ENCODE assay signal across 9 cellular contexts in genomic region chr16:81431554-81432353, GRCh38. TPM values are rescaled to one million over a fixed set of nuclear protein-coding genes. Genes with fewer than 3 reads are reported as not detected.
DNase-seq lines count a peak whose midpoint lies in the region; ATAC-seq and TF ChIP-seq lines count a peak whose summit lies in the region.
"Had no signal": no experiment of that assay in that cellular context is flagged by ENCODE, and none has a peak within 500 bp of the region (broad histone marks: within the 10 kb centered on the region; RNA-seq: fewer than 3 reads in every experiment).

No MANE protein-coding gene starts in this region.

- no peak overlapping the region for H3K4me2 ChIP-seq in mammary epithelial cell (ENCODE audit: insufficient read depth, low read depth, low read length)

- no peaks in the 10 kb centered on the region for H3K79me2 ChIP-seq in mammary epithelial cell (ENCODE audit: insufficient read depth, low read length)

- no peaks in the 10 kb centered on the region for H3K4me1 ChIP-seq in mammary epithelial cell (ENCODE audit: insufficient read depth, low read length)

- no peak overlapping the region for H3K27ac ChIP-seq in mammary epithelial cell (ENCODE audit: insufficient read depth, low read depth, low read length)

- no peaks in the 10 kb centered on the region for H3K36me3 ChIP-seq in mammary epithelial cell (ENCODE audit: insufficient read depth, low read length)

- no peaks in the 10 kb centered on the region for H3K27me3 ChIP-seq in mammary epithelial cell (ENCODE audit: insufficient read depth, low read length)

- dilution Hi-C loops in mammary epithelial cell (cut with HindIII; ENCODE audit: low sequenced_read_pairs): no loop called here

- peak; percentile 58 for DNase-seq in GM03348 (ENCODE audit: low spot score)
- peak; percentile 78 for DNase-seq in NCI-H146 (lab: John Stamatoyannopoulos, UW)
- peak; percentile 80 to 82 for DNase-seq in cardiac fibroblast (ENCODE audit: low read depth in 2 of 2)
- no peak for DNase-seq in omental fat pad (ENCODE audit: low spot score)
- no peak for DNase-seq in mammary epithelial cell
- no peak for DNase-seq in germinal center (ENCODE audit: low spot score)
- DNase-seq in stimulated activated CD4-positive, alpha-beta T cell treated with anti-CD3 and anti-CD28 coated beads, Interleukin-2, amount 100 ng/mL, for 48 hours: no peak
- DNase-seq: Karpas-422 had no signal

- CTCF ChIA-PET in mammary epithelial cell (lab: Charles Lee; ENCODE audit: low non-redundant PET): no interaction called here

- in situ Hi-C loops in mammary epithelial cell (cut with MboI; ENCODE audit: low sequenced_read_pairs in 2 of 2): no loop called here

- intact Hi-C loops in mammary epithelial cell (cut with micrococcal nuclease): no loop called here

- no peak overlapping the region for H2AFZ ChIP-seq in mammary epithelial cell (ENCODE audit: low read depth, low read length)

- ATAC-seq in omental fat pad (ENCODE audit: low FRiP score) (peak; percentile 81), HG02571 (IDR thresholded peaks at IDR 0.05; ENCODE audit: unreplicated experiment) (no peak)

- H3K4me3 ChIP-seq in cardiac fibroblast (replicated peaks in 1 of 2; ENCODE audit: low read depth in 2 of 2, low read length in 2 of 2) (no peak overlapping the region), mammary epithelial cell (replicated peaks in 1 of 3; ENCODE audit: insufficient read depth in 1 of 3, low read depth in 2 of 3, low read length in 3 of 3) (no peak overlapping the region)

- 64% methylated on average over 22 of the region's 23 CpGs for WGBS in mammary epithelial cell (ENCODE audit: low coverage, missing lambda C conversion rate)

- TF ChIP-seq CTCF in cardiac fibroblast (IDR thresholded peaks at IDR 0.05; ENCODE audit: low read depth, low read length): no peak
- TF ChIP-seq CTCF in omental fat pad (IDR thresholded peaks at IDR 0.05): no peak
- TF ChIP-seq CTCF in mammary epithelial cell (conservative IDR thresholded peaks at IDR 0.05 in 1 of 2, IDR thresholded peaks at IDR 0.05 in 1 of 2; ENCODE audit: extremely low read depth in 1 of 2, insufficient read depth in 1 of 2, low read depth in 1 of 2, low read length in 2 of 2): no peak

- H4K20me1 ChIP-seq in mammary epithelial cell (ENCODE audit: insufficient read depth, low read length): no peaks in the 10 kb centered on the region

- H3K9me3 ChIP-seq in mammary epithelial cell (replicated peaks; ENCODE audit: insufficient read depth, low read length): no peaks in the 10 kb centered on the region

- no peak overlapping the region for H3K9ac ChIP-seq in mammary epithelial cell (ENCODE audit: insufficient read depth, low read length)

- BruUV-seq in mammary epithelial cell (replicated peaks; lab: Mats Ljungman, UMichigan): no TSS peak

RNA-seq across cellular contexts. Expression of gene CMIP, which starts 12.9 kb away (rescaled TPM):
- total RNA-seq in omental fat pad (10 to 100 TPM; 15.8 to 52.8 (median 32.0) TPM), mammary epithelial cell (10 to 100 TPM; 44.5 to 98.5 TPM)
- polyA plus RNA-seq in mammary epithelial cell: 15.7 TPM
- polyA minus RNA-seq in mammary epithelial cell: 61.9 TPM

Comparison
In these comparisons a context has a peak if more than half of its experiments do, and no peak if none do; other contexts are left out.
1. DNase-seq: peak in GM03348 (single experiment), NCI-H146 (single experiment) and cardiac fibroblast (2 of 2); none in omental fat pad (single experiment), mammary epithelial cell (single experiment), germinal center (single experiment) and stimulated activated CD4-positive, alpha-beta T cell treated with anti-CD3 and anti-CD28 coated beads, Interleukin-2, amount 100 ng/mL, for 48 hours (0 of 2).